Comparison of ENCODE assay signal across 33 cellular contexts in genomic region chr11:39807904-39808303, GRCh38.
DNase-seq lines count a peak whose midpoint lies in the region; ATAC-seq and TF ChIP-seq lines count a peak whose summit lies in the region.
"Had no signal": no experiment of that assay in that cellular context is flagged by ENCODE, and none has a peak within 500 bp of the region (broad histone marks: within the 10 kb centered on the region; RNA-seq: fewer than 3 reads in every experiment).

No MANE protein-coding gene starts in this region.

- dilution Hi-C loops in mammary epithelial cell (cut with HindIII; ENCODE audit: low sequenced_read_pairs) = no loop called here

- no peak overlapping the region for H4K12ac ChIP-seq in trophoblast cell (ENCODE audit: low read depth, low read length)

- H3K4me2 ChIP-seq in Karpas-422 (ENCODE audit: low read depth, low read length, poor library complexity, severe bottlenecking) (no peak overlapping the region), mesenchymal stem cell (ENCODE audit: low read length, poor library complexity, severe bottlenecking) (no peak overlapping the region), trophoblast cell (ENCODE audit: low read length) (no peak overlapping the region), mammary epithelial cell (ENCODE audit: insufficient read depth, low read depth, low read length) (no peak overlapping the region), neuronal stem cell (ENCODE audit: insufficient read depth, low read length, poor library complexity, severe bottlenecking) (no peak overlapping the region)
- H3K4me2 ChIP-seq: A549; BLaER1; BLaER1 treated with 17β-estradiol and CSF1 and Interleukin-3, amounts not matched to agents 10 nM and 100 nM had no signal

- H4K91ac ChIP-seq in mesenchymal stem cell (ENCODE audit: low read length) = peak overlapping the region; percentile 15
- peak overlapping the region; percentile 56 for H4K91ac ChIP-seq in trophoblast cell (ENCODE audit: low read depth, low read length)
- H4K91ac ChIP-seq in neuronal stem cell (ENCODE audit: low read depth, low read length, poor library complexity) = no peak overlapping the region

- BruUV-seq in mammary epithelial cell (replicated peaks; lab: Mats Ljungman, UMichigan) = no TSS peak

- no peak overlapping the region for H3K18ac ChIP-seq in mesenchymal stem cell (ENCODE audit: low read depth in 1 of 2, low read length in 2 of 2)
- H3K18ac ChIP-seq in trophoblast cell (ENCODE audit: low read length) = no peak overlapping the region
- H3K18ac ChIP-seq in neuronal stem cell (ENCODE audit: low read length) = no peak overlapping the region

- H3K27ac ChIP-seq in Karpas-422 (ENCODE audit: low read length) (no peak overlapping the region), mesenchymal stem cell (ENCODE audit: low read length, poor library complexity, severe bottlenecking) (no peak overlapping the region), trophoblast cell (ENCODE audit: low read depth, low read length) (no peak overlapping the region), mammary epithelial cell (ENCODE audit: insufficient read depth, low read depth, low read length) (no peak overlapping the region), neuronal stem cell (replicated peaks; ENCODE audit: low read length) (no peak overlapping the region)
- H3K27ac ChIP-seq: 22Rv1; A549; BLaER1; BLaER1 treated with 17β-estradiol and CSF1 and Interleukin-3, amounts not matched to agents 10 nM and 100 nM; C4-2B had no signal

- peak; percentile 95 for ATAC-seq in left lobe of liver
- ATAC-seq: A549; CD8-positive, alpha-beta T cell had no signal

- H2AFZ ChIP-seq in Karpas-422 (ENCODE audit: low read length) (no peak overlapping the region), mesenchymal stem cell (ENCODE audit: low read depth, low read length) (no peak overlapping the region), trophoblast cell (ENCODE audit: insufficient read depth, low read length, poor library complexity) (no peak overlapping the region), mammary epithelial cell (ENCODE audit: low read depth, low read length) (no peak overlapping the region), neuronal stem cell (ENCODE audit: low read length) (no peak overlapping the region)

- H3K14ac ChIP-seq in mesenchymal stem cell (ENCODE audit: low read length in 2 of 2) (no peak overlapping the region), trophoblast cell (ENCODE audit: low read length) (no peak overlapping the region), neuronal stem cell (ENCODE audit: low read length) (no peak overlapping the region)

- no peaks in the 10 kb centered on the region for H3K79me1 ChIP-seq in mesenchymal stem cell (replicated peaks; ENCODE audit: low read length, poor library complexity, severe bottlenecking)
- H3K79me1 ChIP-seq in trophoblast cell (ENCODE audit: low read length) = peaks cover 2% of the 10 kb centered on the region
- H3K79me1 ChIP-seq in neuronal stem cell (ENCODE audit: low read depth, low read length) = no peaks in the 10 kb centered on the region

- no peak overlapping the region for H2BK5ac ChIP-seq in mesenchymal stem cell (ENCODE audit: low read depth, low read length, poor library complexity, severe bottlenecking)
- H2BK5ac ChIP-seq in trophoblast cell (ENCODE audit: low read depth, low read length, poor library complexity) = no peak overlapping the region
- H2BK5ac ChIP-seq in neuronal stem cell (ENCODE audit: low read length) = no peak overlapping the region

- H4K20me1 ChIP-seq in Karpas-422 (ENCODE audit: insufficient read depth, low read depth, low read length) = no peaks in the 10 kb centered on the region
- no peaks in the 10 kb centered on the region for H4K20me1 ChIP-seq in mammary epithelial cell (ENCODE audit: insufficient read depth, low read length)
- H4K20me1 ChIP-seq: BLaER1; BLaER1 treated with 17β-estradiol and CSF1 and Interleukin-3, amounts not matched to agents 10 nM and 100 nM had no signal

- H3K36me3 ChIP-seq in Karpas-422 (ENCODE audit: insufficient read depth, low read length) = no peaks in the 10 kb centered on the region
- no peaks in the 10 kb centered on the region for H3K36me3 ChIP-seq in mesenchymal stem cell (ENCODE audit: control insufficient read depth in 1 of 2, insufficient read depth in 2 of 2, low read depth in 1 of 2, low read length in 2 of 2)
- no peaks in the 10 kb centered on the region for H3K36me3 ChIP-seq in trophoblast cell (ENCODE audit: control insufficient read depth in 1 of 2, insufficient read depth in 2 of 2, low read length in 2 of 2)
- no peaks in the 10 kb centered on the region for H3K36me3 ChIP-seq in mammary epithelial cell (ENCODE audit: insufficient read depth, low read length)
- H3K36me3 ChIP-seq in neuronal stem cell (replicated peaks in 1 of 2; ENCODE audit: control insufficient read depth in 2 of 2, insufficient read depth in 2 of 2, low read length in 2 of 2) = no peaks in the 10 kb centered on the region
- H3K36me3 ChIP-seq in HAP-1 (replicated peaks) = no peaks in the 10 kb centered on the region
- H3K36me3 ChIP-seq: BE2C; BLaER1; BLaER1 treated with 17β-estradiol and CSF1 and Interleukin-3, amounts not matched to agents 10 nM and 100 nM had no signal

- no peaks in the 10 kb centered on the region for H3K79me2 ChIP-seq in Karpas-422 (ENCODE audit: low read length)
- no peaks in the 10 kb centered on the region for H3K79me2 ChIP-seq in trophoblast cell (ENCODE audit: control insufficient read depth, insufficient read depth, low read length, poor library complexity)
- H3K79me2 ChIP-seq in mammary epithelial cell (ENCODE audit: insufficient read depth, low read length) = no peaks in the 10 kb centered on the region

- 57% methylated on average over 1 of the region's 1 CpG for WGBS in mesenchymal stem cell
- WGBS in trophoblast cell (ENCODE audit: extremely low coverage, insufficient coverage, insufficient read length) = no CpG with 5 or more reads among the region's 1 CpG
- 7% methylated on average over 1 of the region's 1 CpG for WGBS in mammary epithelial cell (ENCODE audit: low coverage, missing lambda C conversion rate)
- WGBS in neuronal stem cell (ENCODE audit: extremely low coverage in 2 of 2, insufficient read length in 2 of 2, insufficient replicate concordance in 1 of 2), 2 donors = no CpG with 5 or more reads among the region's 1 CpG

- H3K23ac ChIP-seq in mesenchymal stem cell (ENCODE audit: low read length in 2 of 2) (no peak overlapping the region), trophoblast cell (ENCODE audit: low read length) (no peak overlapping the region), neuronal stem cell (ENCODE audit: low read depth, low read length, poor library complexity) (no peak overlapping the region)

- DNase-seq in Karpas-422 (no peak), left lobe of liver (ENCODE audit: low spot score) (peak; percentile 52), mesenchymal stem cell (no peak), trophoblast cell (no peak), mammary epithelial cell (no peak), neuronal stem cell (ENCODE audit: low spot score) (no peak), HAP-1 (ENCODE audit: low spot score in 2 of 2) (no peak)
- no peak for DNase-seq in activated naive CD4-positive, alpha-beta T cell (lab: John Stamatoyannopoulos, UW)
- DNase-seq: 8988T; ACHN; AML-193; BE2C; C1 segment of cervical spinal cord; Caco-2; Calu3; CD4-positive, alpha-beta memory T cell; CD4-positive, alpha-beta T cell; CD4-positive, CD25-positive, alpha-beta regulatory T cell; CD8-positive, alpha-beta memory T cell; CD8-positive, alpha-beta T cell; COR-L47; DMS 273 treated with DMSO at 0.1 percent for 48 hours; DMS153; DMS53; DMS79; DMS79 treated with DMSO at 0.1 percent for 48 hours; DND-41; EL had no signal

- peaks cover 19% of the 10 kb centered on the region for H3K9me3 ChIP-seq in Karpas-422 (ENCODE audit: low read length)
- peaks cover 4% of the 10 kb centered on the region for H3K9me3 ChIP-seq in mesenchymal stem cell (ENCODE audit: control insufficient read depth, low read length)
- H3K9me3 ChIP-seq in trophoblast cell (ENCODE audit: insufficient read depth, low read depth, low read length) = no peaks in the 10 kb centered on the region
- peaks cover 24% of the 10 kb centered on the region for H3K9me3 ChIP-seq in mammary epithelial cell (replicated peaks; ENCODE audit: insufficient read depth, low read length)
- no peaks in the 10 kb centered on the region for H3K9me3 ChIP-seq in neuronal stem cell (replicated peaks in 1 of 2; ENCODE audit: control insufficient read depth in 2 of 2, insufficient read depth in 1 of 2, low read depth in 1 of 2, low read length in 2 of 2)
- H3K9me3 ChIP-seq in HAP-1 = no peaks in the 10 kb centered on the region; the same call in 1 of the 2 replicates
- H3K9me3 ChIP-seq: A549, BE2C, BLaER1 had no signal

- H3K4me3 ChIP-seq in Karpas-422 (ENCODE audit: low read length) (0 out of 2 replicates have a peak overlapping the region, but pooled peaks have one; percentile 12), mesenchymal stem cell (ENCODE audit: insufficient read depth in 1 of 2, low read depth in 1 of 2, low read length in 2 of 2) (no peak overlapping the region), trophoblast cell (ENCODE audit: low read depth, low read length) (no peak overlapping the region), mammary epithelial cell (replicated peaks in 1 of 3; ENCODE audit: insufficient read depth in 1 of 3, low read depth in 2 of 3, low read length in 3 of 3) (no peak overlapping the region), neuronal stem cell (ENCODE audit: low read length in 2 of 2) (no peak overlapping the region), HAP-1 (no peak overlapping the region)
- H3K4me3 ChIP-seq: A549; BLaER1; BLaER1 treated with 17β-estradiol and CSF1 and Interleukin-3, amounts not matched to agents 10 nM and 100 nM had no signal

- H3K4ac ChIP-seq in mesenchymal stem cell (ENCODE audit: low read depth in 1 of 2, low read length in 2 of 2) = no peak overlapping the region
- H3K4ac ChIP-seq in trophoblast cell (ENCODE audit: low read depth, low read length) = no peak overlapping the region
- H3K4ac ChIP-seq in neuronal stem cell (ENCODE audit: low read length) = no peak overlapping the region

- intact Hi-C loops in mammary epithelial cell (cut with micrococcal nuclease) = no loop called here

- CTCF ChIA-PET in mammary epithelial cell (lab: Charles Lee; ENCODE audit: low non-redundant PET) = no interaction called here

- no peak for TF ChIP-seq CTCF in mammary epithelial cell (conservative IDR thresholded peaks at IDR 0.05 in 1 of 2, IDR thresholded peaks at IDR 0.05 in 1 of 2; ENCODE audit: extremely low read depth in 1 of 2, insufficient read depth in 1 of 2, low read depth in 1 of 2, low read length in 2 of 2)

- H3K4me1 ChIP-seq in Karpas-422 (ENCODE audit: low read length) (no peaks in the 10 kb centered on the region), mesenchymal stem cell (ENCODE audit: control insufficient read depth, insufficient read depth, low read depth, low read length) (no peaks in the 10 kb centered on the region), trophoblast cell (ENCODE audit: control insufficient read depth in 1 of 2, insufficient read depth in 2 of 2, low read length in 2 of 2) (peaks cover 0 to 2% of the 10 kb centered on the region in 2 experiments), mammary epithelial cell (ENCODE audit: insufficient read depth, low read length) (no peaks in the 10 kb centered on the region), neuronal stem cell (ENCODE audit: control insufficient read depth in 2 of 2, insufficient read depth in 1 of 2, low read depth in 1 of 2, low read length in 2 of 2) (no peaks in the 10 kb centered on the region), HAP-1 (no peaks in the 10 kb centered on the region)
- H3K4me1 ChIP-seq: A549; BE2C; BLaER1; BLaER1 treated with 17β-estradiol and CSF1 and Interleukin-3, amounts not matched to agents 10 nM and 100 nM; Caco-2 had no signal

- no peak overlapping the region for H2BK15ac ChIP-seq in mesenchymal stem cell (ENCODE audit: low read depth, poor library complexity, severe bottlenecking)
- no peak overlapping the region for H2BK15ac ChIP-seq in neuronal stem cell (ENCODE audit: low read length)

- H3K27me3 ChIP-seq in Karpas-422 (ENCODE audit: low read length) (no peaks in the 10 kb centered on the region), mesenchymal stem cell (ENCODE audit: control insufficient read depth in 1 of 2, insufficient read depth in 1 of 2, low read length in 2 of 2) (no peaks in the 10 kb centered on the region), trophoblast cell (ENCODE audit: insufficient read depth, low read length) (no peaks in the 10 kb centered on the region), mammary epithelial cell (ENCODE audit: insufficient read depth, low read length) (no peaks in the 10 kb centered on the region), neuronal stem cell (ENCODE audit: control insufficient read depth in 3 of 3, insufficient read depth in 3 of 3, low read depth in 1 of 3, low read length in 3 of 3) (no peaks in the 10 kb centered on the region), HAP-1 (ENCODE audit: low read depth) (no peaks in the 10 kb centered on the region)
- H3K27me3 ChIP-seq: BE2C; BLaER1; BLaER1 treated with 17β-estradiol and CSF1 and Interleukin-3, amounts not matched to agents 10 nM and 100 nM had no signal

- in situ Hi-C loops in mammary epithelial cell (cut with MboI; ENCODE audit: low sequenced_read_pairs in 2 of 2) = no loop called here
- in situ Hi-C loops in HAP-1 (cut with MboI; ENCODE audit: low sequenced_read_pairs) = no loop called here

- H3K9ac ChIP-seq in Karpas-422 (ENCODE audit: low read length) (no peak overlapping the region), mesenchymal stem cell (ENCODE audit: low read length) (no peak overlapping the region), trophoblast cell (ENCODE audit: low read length) (no peak overlapping the region), mammary epithelial cell (ENCODE audit: insufficient read depth, low read length) (no peak overlapping the region), neuronal stem cell (ENCODE audit: low read depth, low read length, poor library complexity) (no peak overlapping the region)
- H3K9ac ChIP-seq: BLaER1; BLaER1 treated with 17β-estradiol and CSF1 and Interleukin-3, amounts not matched to agents 10 nM and 100 nM had no signal

- H3K9me2 ChIP-seq in Karpas-422 (replicated peaks; ENCODE audit: insufficient read depth, low read length) = no peaks in the 10 kb centered on the region

- H4K8ac ChIP-seq in mesenchymal stem cell (ENCODE audit: low read length) = no peak overlapping the region
- no peak overlapping the region for H4K8ac ChIP-seq in trophoblast cell (ENCODE audit: low read depth, low read length)
- no peak overlapping the region for H4K8ac ChIP-seq in neuronal stem cell (ENCODE audit: low read depth, low read length)

- H2BK120ac ChIP-seq in mesenchymal stem cell (ENCODE audit: low read depth, low read length) = no peak overlapping the region
- H2BK120ac ChIP-seq in trophoblast cell (ENCODE audit: insufficient read depth, low read length, poor library complexity) = peak overlapping the region; percentile 18
- no peak overlapping the region for H2BK120ac ChIP-seq in neuronal stem cell (ENCODE audit: low read depth, low read length)

- no peak overlapping the region for H2BK12ac ChIP-seq in mesenchymal stem cell (ENCODE audit: low read length in 2 of 2)
- H2BK12ac ChIP-seq in trophoblast cell (ENCODE audit: low read length) = peak overlapping the region; percentile 2
- no peak overlapping the region for H2BK12ac ChIP-seq in neuronal stem cell (ENCODE audit: low read length)

- H2AK5ac ChIP-seq in mesenchymal stem cell (ENCODE audit: low read length, severe bottlenecking) (no peak overlapping the region), trophoblast cell (ENCODE audit: low read length) (no peak overlapping the region), neuronal stem cell (ENCODE audit: low read depth, low read length) (no peak overlapping the region)
